Comparison of ENCODE assay signal across 10 cellular contexts in genomic region chr15:33722005-33722672, GRCh38.
DNase-seq lines count a peak whose midpoint lies in the region; ATAC-seq and TF ChIP-seq lines count a peak whose summit lies in the region.
"Had no signal": no experiment of that assay in that cellular context is flagged by ENCODE, and none has a peak within 500 bp of the region (broad histone marks: within the 10 kb centered on the region; RNA-seq: fewer than 3 reads in every experiment).

No MANE protein-coding gene starts in this region.

- H3K9me3 ChIP-seq in gastroesophageal sphincter: no peaks in the 10 kb centered on the region

- peak; percentile 72 to 95 for DNase-seq in NOMO-1 (lab: John Stamatoyannopoulos, UW; ENCODE audit: unreplicated experiment in 2 of 2)
- DNase-seq in glomerular endothelial cell (ENCODE audit: extremely low read depth, low read depth, low spot score): peak; percentile 75
- no peak for DNase-seq in left lobe of liver (ENCODE audit: low spot score)
- DNase-seq in central memory CD4-positive, alpha-beta T cell: no peak
- no peak for DNase-seq in stimulated activated CD8-positive, alpha-beta memory T cell treated with anti-CD3 and anti-CD28 coated beads, Interleukin-4, amount 100 ng/mL, for 48 hours
- DNase-seq: kidney, NCI-H187 treated with DMSO at 0.1 percent for 48 hours had no signal

- TF ChIP-seq POLR2A in gastroesophageal sphincter (IDR thresholded peaks at IDR 0.05): no peak

- H3K36me3 ChIP-seq in gastroesophageal sphincter: peaks cover 0 to 33% of the 10 kb centered on the region in 2 donors

- no peaks in the 10 kb centered on the region for H3K27me3 ChIP-seq in gastroesophageal sphincter

- no peak overlapping the region for H3K27ac ChIP-seq in gastroesophageal sphincter

- no peak for TF ChIP-seq EP300 in gastroesophageal sphincter (IDR thresholded peaks at IDR 0.05)

- peak; percentile 85 for ATAC-seq in GM18508 (IDR thresholded peaks at IDR 0.05; ENCODE audit: insufficient read depth, unreplicated experiment)
- peak; percentile 94 for ATAC-seq in HG02759 (IDR thresholded peaks at IDR 0.05; ENCODE audit: unreplicated experiment)
- no peak for ATAC-seq in left lobe of liver
- ATAC-seq in gastroesophageal sphincter: no peak

- 17 to 43% methylated on average over 1 to 2 of the region's 2 CpGs for WGBS in gastroesophageal sphincter (ENCODE audit: low coverage in 1 of 2), 2 donors

- no peak overlapping the region for H3K4me3 ChIP-seq in gastroesophageal sphincter

- no peaks in the 10 kb centered on the region for H3K4me1 ChIP-seq in gastroesophageal sphincter

- TF ChIP-seq CTCF in gastroesophageal sphincter (IDR thresholded peaks at IDR 0.05): no peak

Comparison
In these comparisons a context has a peak if more than half of its experiments do, and no peak if none do; other contexts are left out.
1. ATAC-seq: peak in GM18508 (single experiment) and HG02759 (single experiment); none in left lobe of liver (single experiment) and gastroesophageal sphincter (single experiment).
2. DNase-seq: peak in NOMO-1 (2 of 2) and glomerular endothelial cell (single experiment); none in left lobe of liver (single experiment), central memory CD4-positive, alpha-beta T cell (single experiment) and stimulated activated CD8-positive, alpha-beta memory T cell treated with anti-CD3 and anti-CD28 coated beads, Interleukin-4, amount 100 ng/mL, for 48 hours (single experiment).